Comparison of ENCODE assay signal across 22 cellular contexts in the genomic region with DNA sequence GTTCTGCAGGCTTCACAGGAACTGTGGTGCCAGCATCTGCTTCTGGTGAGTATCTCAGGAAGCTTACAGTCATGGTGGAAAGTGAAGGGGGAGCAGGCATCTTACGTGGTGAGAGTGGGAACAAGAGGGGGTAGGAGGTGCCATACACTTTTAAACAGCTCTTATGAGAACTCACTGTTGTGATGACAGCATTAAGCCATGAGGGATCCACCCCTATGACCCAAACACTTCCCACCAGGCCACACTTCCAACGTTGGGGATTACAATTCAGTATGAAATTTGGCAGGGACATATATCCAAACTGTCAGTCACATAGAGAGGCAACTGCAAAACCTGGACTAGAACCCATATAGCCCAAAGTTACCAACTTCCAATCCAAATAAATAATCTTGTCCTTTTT. TPM values are rescaled to one million over a fixed set of nuclear protein-coding genes. Genes with fewer than 3 reads are reported as not detected.
DNase-seq lines count a peak whose midpoint lies in the region; ATAC-seq and TF ChIP-seq lines count a peak whose summit lies in the region.
"Had no signal": no experiment of that assay in that cellular context is flagged by ENCODE, and none has a peak within 500 bp of the region (broad histone marks: within the 10 kb centered on the region; RNA-seq: fewer than 3 reads in every experiment).

No MANE protein-coding gene starts in this region.

- peak; percentile 61 for TF ChIP-seq EP300 in esophagus muscularis mucosa (IDR thresholded peaks at IDR 0.05)

- H3K4me1 ChIP-seq in esophagus muscularis mucosa, result peaks cover 0 to 34% (median 20%) of the 10 kb centered on the region in 4 donors
- peaks cover 0 to 7% of the 10 kb centered on the region in 2 donors for H3K4me1 ChIP-seq in muscle layer of duodenum (ENCODE audit: control insufficient read depth in 1 of 2, insufficient read depth in 2 of 2, low read length in 2 of 2)
- H3K4me1 ChIP-seq in vagina, result no peaks in the 10 kb centered on the region
- H3K4me1 ChIP-seq: BLaER1 treated with 17β-estradiol and CSF1 and Interleukin-3, amounts not matched to agents 10 nM and 100 nM; SJCRH30 had no signal

- H3K36me3 ChIP-seq in esophagus muscularis mucosa (peaks cover 0 to 11% (median 2%) of the 10 kb centered on the region in 4 donors), muscle layer of duodenum (ENCODE audit: control insufficient read depth in 1 of 2, insufficient read depth in 2 of 2, low read length in 2 of 2) (no peaks in the 10 kb centered on the region), vagina (no peaks in the 10 kb centered on the region)
- H3K36me3 ChIP-seq: SJCRH30 had no signal

- ATAC-seq in HG02884 (IDR thresholded peaks at IDR 0.05; ENCODE audit: unreplicated experiment), result no peak
- ATAC-seq: HCT116, K562 had no signal

- H3K27ac ChIP-seq in esophagus muscularis mucosa (replicated peaks in 1 of 4) (peak overlapping the region; percentile 42 to 72 (median 61)), muscle layer of duodenum (ENCODE audit: low read length) (peak overlapping the region; percentile 23), vagina (peak overlapping the region; percentile 24)
- H3K27ac ChIP-seq: 22Rv1; BLaER1 treated with 17β-estradiol and CSF1 and Interleukin-3, amounts not matched to agents 10 nM and 100 nM; SJCRH30 had no signal

- H3K27me3 ChIP-seq in esophagus muscularis mucosa (no peaks in the 10 kb centered on the region), muscle layer of duodenum (ENCODE audit: low read depth, low read length) (no peaks in the 10 kb centered on the region), vagina (no peaks in the 10 kb centered on the region)
- H3K27me3 ChIP-seq: BLaER1 treated with 17β-estradiol and CSF1 and Interleukin-3, amounts not matched to agents 10 nM and 100 nM; SJCRH30 had no signal

- TF ChIP-seq POLR2A in esophagus muscularis mucosa (IDR thresholded peaks at IDR 0.05; ENCODE audit: low read depth), result no peak
- no peak for TF ChIP-seq POLR2A in vagina (IDR thresholded peaks at IDR 0.05)

- intact Hi-C loops in esophagus muscularis mucosa (cut with DNase I), result no loop called here
- intact Hi-C loops in vagina (cut with DNase I), result no loop called here

- no peak for TF ChIP-seq CTCF in esophagus muscularis mucosa (IDR thresholded peaks at IDR 0.05)
- TF ChIP-seq CTCF in vagina (IDR thresholded peaks at IDR 0.05), result no peak

- 5% methylated on average over 2 of the region's 2 CpGs for WGBS in esophagus muscularis mucosa

- no peak overlapping the region for H3K4me3 ChIP-seq in esophagus muscularis mucosa
- H3K4me3 ChIP-seq in muscle layer of duodenum (ENCODE audit: low read depth in 1 of 2, low read length in 2 of 2), result no peak overlapping the region
- no peak overlapping the region for H3K4me3 ChIP-seq in vagina
- H3K4me3 ChIP-seq: BLaER1 treated with 17β-estradiol and CSF1 and Interleukin-3, amounts not matched to agents 10 nM and 100 nM; K562; SJCRH30 had no signal

- DNase-seq in NCI-H1436 (lab: John Stamatoyannopoulos, UW), result peak; percentile 2
- DNase-seq in NCI-H1436 treated with DMSO at 0.1 percent for 48 hours (lab: John Stamatoyannopoulos, UW), result no peak
- no peak for DNase-seq in esophagus muscularis mucosa (ENCODE audit: extremely low spot score)
- DNase-seq in vagina (ENCODE audit: extremely low spot score in 2 of 2), result no peak
- no peak for DNase-seq in NCI-H510A treated with DMSO at 0.1 percent for 48 hours (lab: John Stamatoyannopoulos, UW)
- no peak for DNase-seq in NCI-H524 treated with DMSO at 0.1 percent for 48 hours (lab: John Stamatoyannopoulos, UW)
- DNase-seq: CD8-positive, alpha-beta memory T cell; DMS 273 treated with DMSO at 0.1 percent for 48 hours; GDM1; NCI-H2029; NCI-H2171; NCI-H446; NCI-H748 treated with DMSO at 0.1 percent for 48 hours; OCI-M1; RPMI8226; SJCRH30 had no signal

- no peaks in the 10 kb centered on the region for H3K9me3 ChIP-seq in esophagus muscularis mucosa
- no peaks in the 10 kb centered on the region for H3K9me3 ChIP-seq in muscle layer of duodenum (ENCODE audit: control insufficient read depth in 1 of 2, low read length in 2 of 2)
- H3K9me3 ChIP-seq in vagina, result no peaks in the 10 kb centered on the region
- H3K9me3 ChIP-seq: SJCRH30 had no signal

RNA-seq across cellular contexts. Expression of a gene that starts 43.1 kb away (rescaled TPM):
- 1 to 10 TPM in 1 of 4 donors, under 1 TPM in 2, not detected in 1; 0.11 to 1.2 (median 0.45) TPM for total RNA-seq in esophagus muscularis mucosa
- 3.7 TPM for total RNA-seq in vagina
- total RNA-seq: CD8-positive, alpha-beta memory T cell had no signal

RNA-seq across cellular contexts. Expression of a gene that starts 53.1 kb away (rescaled TPM):
- 100 to 1,000 TPM in 1 of 4 donors, 10 to 100 TPM in 3; 53.1 to 101 (median 85.2) TPM for total RNA-seq in esophagus muscularis mucosa
- total RNA-seq in vagina, result 25.8 TPM
